Comparison of ENCODE assay signal across 13 cellular contexts in genomic region chr12:85626782-85627171, GRCh38.
"Had no signal": no experiment of that assay in that cellular context is flagged by ENCODE, and none has a peak within 500 bp of the region (broad histone marks: within the 10 kb centered on the region; RNA-seq: fewer than 3 reads in every experiment).

No MANE protein-coding gene starts in this region.

- H3K36me3 ChIP-seq: pancreas, vagina, WERI-Rb-1 had no signal

- ATAC-seq: effector memory CD8-positive, alpha-beta T cell; left lobe of liver had no signal

- H3K27me3 Mint-ChIP-seq: central memory CD8-positive, alpha-beta T cell; dendritic cell treated with granulocyte-macrophage colony-stimulating factor and Interleukin-4, amounts not matched to agents 40 ng/mL and 50 ng/mL, for 4 days; effector memory CD8-positive, alpha-beta T cell had no signal

- H3K4me3 Mint-ChIP-seq: activated naive CD4-positive, alpha-beta T cell treated with anti-CD3 and anti-CD28 coated beads for 36 hours; central memory CD8-positive, alpha-beta T cell; dendritic cell treated with granulocyte-macrophage colony-stimulating factor and Interleukin-4, amounts not matched to agents 40 ng/mL and 50 ng/mL, for 4 days; effector memory CD8-positive, alpha-beta T cell; neural crest cell had no signal

- H3K9me3 Mint-ChIP-seq: neural crest cell had no signal

- H3K4me1 ChIP-seq: pancreas, vagina had no signal

- H3K4me1 Mint-ChIP-seq: central memory CD8-positive, alpha-beta T cell; neural crest cell had no signal

- H3K27me3 ChIP-seq: pancreas, vagina had no signal

- DNase-seq: activated CD4-positive, alpha-beta T cell treated with anti-CD3 and anti-CD28 coated beads for 4 hours; activated naive CD4-positive, alpha-beta T cell treated with anti-CD3 and anti-CD28 coated beads for 36 hours; effector memory CD8-positive, alpha-beta T cell; head of caudate nucleus; mesendoderm; pancreas; T-helper 1 cell; WERI-Rb-1 had no signal

- H3K4me3 ChIP-seq: pancreas, vagina had no signal

- H3K27ac Mint-ChIP-seq: activated naive CD4-positive, alpha-beta T cell treated with anti-CD3 and anti-CD28 coated beads for 36 hours; dendritic cell treated with granulocyte-macrophage colony-stimulating factor and Interleukin-4, amounts not matched to agents 40 ng/mL and 50 ng/mL, for 4 days; effector memory CD8-positive, alpha-beta T cell had no signal

- H3K27ac ChIP-seq: pancreas, vagina, WERI-Rb-1 had no signal

- H3K9me3 ChIP-seq: pancreas, vagina had no signal
